Comparison of ENCODE assay signal across 1 cellular context in the genomic region with DNA sequence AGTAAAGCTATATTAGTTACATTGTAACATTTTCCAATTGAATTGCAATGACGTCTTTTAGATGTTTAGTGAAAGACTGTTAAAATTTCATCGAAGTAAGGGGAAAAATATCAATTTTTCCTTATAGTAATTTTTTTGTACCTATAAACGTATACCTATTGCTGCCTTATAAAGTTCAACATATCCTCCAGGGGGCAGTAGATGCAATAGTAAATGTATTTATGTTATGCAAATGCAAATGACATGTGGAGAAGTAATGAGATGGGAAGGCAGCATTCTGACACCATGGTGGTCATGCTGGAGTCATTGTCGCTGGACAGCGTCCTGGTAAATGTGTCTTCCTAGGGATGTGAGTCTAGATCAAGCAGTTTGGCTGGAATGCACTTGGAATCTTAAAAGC.
TF ChIP-seq lines count a peak whose summit lies in the region.

No MANE protein-coding gene starts in this region.

TF ChIP-seq in GM23338, 12 proteins besides CTCF, POLR2A, EP300 and RAD21 (continued from another document):
- TF ChIP-seq, protein P1, sequence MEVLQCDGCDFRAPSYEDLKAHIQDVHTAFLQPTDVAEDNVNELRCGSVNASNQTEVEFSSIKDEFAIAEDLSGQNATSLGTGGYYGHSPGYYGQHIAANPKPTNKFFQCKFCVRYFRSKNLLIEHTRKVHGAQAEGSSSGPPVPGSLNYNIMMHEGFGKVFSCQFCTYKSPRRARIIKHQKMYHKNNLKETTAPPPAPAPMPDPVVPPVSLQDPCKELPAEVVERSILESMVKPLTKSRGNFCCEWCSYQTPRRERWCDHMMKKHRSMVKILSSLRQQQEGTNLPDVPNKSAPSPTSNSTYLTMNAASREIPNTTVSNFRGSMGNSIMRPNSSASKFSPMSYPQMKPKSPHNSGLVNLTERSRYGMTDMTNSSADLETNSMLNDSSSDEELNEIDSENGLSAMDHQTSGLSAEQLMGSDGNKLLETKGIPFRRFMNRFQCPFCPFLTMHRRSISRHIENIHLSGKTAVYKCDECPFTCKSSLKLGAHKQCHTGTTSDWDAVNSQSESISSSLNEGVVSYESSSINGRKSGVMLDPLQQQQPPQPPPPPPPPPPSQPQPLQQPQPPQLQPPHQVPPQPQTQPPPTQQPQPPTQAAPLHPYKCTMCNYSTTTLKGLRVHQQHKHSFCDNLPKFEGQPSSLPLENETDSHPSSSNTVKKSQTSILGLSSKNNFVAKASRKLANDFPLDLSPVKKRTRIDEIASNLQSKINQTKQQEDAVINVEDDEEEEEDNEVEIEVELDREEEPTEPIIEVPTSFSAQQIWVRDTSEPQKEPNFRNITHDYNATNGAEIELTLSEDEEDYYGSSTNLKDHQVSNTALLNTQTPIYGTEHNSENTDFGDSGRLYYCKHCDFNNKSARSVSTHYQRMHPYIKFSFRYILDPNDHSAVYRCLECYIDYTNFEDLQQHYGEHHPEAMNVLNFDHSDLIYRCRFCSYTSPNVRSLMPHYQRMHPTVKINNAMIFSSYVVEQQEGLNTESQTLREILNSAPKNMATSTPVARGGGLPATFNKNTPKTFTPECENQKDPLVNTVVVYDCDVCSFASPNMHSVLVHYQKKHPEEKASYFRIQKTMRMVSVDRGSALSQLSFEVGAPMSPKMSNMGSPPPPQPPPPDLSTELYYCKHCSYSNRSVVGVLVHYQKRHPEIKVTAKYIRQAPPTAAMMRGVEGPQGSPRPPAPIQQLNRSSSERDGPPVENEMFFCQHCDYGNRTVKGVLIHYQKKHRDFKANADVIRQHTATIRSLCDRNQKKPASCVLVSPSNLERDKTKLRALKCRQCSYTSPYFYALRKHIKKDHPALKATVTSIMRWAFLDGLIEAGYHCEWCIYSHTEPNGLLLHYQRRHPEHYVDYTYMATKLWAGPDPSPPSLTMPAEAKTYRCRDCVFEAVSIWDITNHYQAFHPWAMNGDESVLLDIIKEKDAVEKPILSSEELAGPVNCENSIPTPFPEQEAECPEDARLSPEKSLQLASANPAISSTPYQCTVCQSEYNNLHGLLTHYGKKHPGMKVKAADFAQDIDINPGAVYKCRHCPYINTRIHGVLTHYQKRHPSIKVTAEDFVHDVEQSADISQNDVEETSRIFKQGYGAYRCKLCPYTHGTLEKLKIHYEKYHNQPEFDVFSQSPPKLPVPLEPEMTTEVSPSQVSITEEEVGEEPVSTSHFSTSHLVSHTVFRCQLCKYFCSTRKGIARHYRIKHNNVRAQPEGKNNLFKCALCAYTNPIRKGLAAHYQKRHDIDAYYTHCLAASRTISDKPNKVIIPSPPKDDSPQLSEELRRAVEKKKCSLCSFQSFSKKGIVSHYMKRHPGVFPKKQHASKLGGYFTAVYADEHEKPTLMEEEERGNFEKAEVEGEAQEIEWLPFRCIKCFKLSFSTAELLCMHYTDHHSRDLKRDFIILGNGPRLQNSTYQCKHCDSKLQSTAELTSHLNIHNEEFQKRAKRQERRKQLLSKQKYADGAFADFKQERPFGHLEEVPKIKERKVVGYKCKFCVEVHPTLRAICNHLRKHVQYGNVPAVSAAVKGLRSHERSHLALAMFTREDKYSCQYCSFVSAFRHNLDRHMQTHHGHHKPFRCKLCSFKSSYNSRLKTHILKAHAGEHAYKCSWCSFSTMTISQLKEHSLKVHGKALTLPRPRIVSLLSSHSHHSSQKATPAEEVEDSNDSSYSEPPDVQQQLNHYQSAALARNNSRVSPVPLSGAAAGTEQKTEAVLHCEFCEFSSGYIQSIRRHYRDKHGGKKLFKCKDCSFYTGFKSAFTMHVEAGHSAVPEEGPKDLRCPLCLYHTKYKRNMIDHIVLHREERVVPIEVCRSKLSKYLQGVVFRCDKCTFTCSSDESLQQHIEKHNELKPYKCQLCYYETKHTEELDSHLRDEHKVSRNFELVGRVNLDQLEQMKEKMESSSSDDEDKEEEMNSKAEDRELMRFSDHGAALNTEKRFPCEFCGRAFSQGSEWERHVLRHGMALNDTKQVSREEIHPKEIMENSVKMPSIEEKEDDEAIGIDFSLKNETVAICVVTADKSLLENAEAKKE (CRISPR knock-in tag; IDR thresholded peaks at IDR 0.05), result no peak
- no peak for TF ChIP-seq JUNB (IDR thresholded peaks at IDR 0.05; ENCODE audit: unreplicated experiment)
- no peak for TF ChIP-seq ETS1 (IDR thresholded peaks at IDR 0.05)
- TF ChIP-seq POLR2AphosphoS5 (IDR thresholded peaks at IDR 0.05; ENCODE audit: low read depth), result no peak
- TF ChIP-seq, protein P2, sequence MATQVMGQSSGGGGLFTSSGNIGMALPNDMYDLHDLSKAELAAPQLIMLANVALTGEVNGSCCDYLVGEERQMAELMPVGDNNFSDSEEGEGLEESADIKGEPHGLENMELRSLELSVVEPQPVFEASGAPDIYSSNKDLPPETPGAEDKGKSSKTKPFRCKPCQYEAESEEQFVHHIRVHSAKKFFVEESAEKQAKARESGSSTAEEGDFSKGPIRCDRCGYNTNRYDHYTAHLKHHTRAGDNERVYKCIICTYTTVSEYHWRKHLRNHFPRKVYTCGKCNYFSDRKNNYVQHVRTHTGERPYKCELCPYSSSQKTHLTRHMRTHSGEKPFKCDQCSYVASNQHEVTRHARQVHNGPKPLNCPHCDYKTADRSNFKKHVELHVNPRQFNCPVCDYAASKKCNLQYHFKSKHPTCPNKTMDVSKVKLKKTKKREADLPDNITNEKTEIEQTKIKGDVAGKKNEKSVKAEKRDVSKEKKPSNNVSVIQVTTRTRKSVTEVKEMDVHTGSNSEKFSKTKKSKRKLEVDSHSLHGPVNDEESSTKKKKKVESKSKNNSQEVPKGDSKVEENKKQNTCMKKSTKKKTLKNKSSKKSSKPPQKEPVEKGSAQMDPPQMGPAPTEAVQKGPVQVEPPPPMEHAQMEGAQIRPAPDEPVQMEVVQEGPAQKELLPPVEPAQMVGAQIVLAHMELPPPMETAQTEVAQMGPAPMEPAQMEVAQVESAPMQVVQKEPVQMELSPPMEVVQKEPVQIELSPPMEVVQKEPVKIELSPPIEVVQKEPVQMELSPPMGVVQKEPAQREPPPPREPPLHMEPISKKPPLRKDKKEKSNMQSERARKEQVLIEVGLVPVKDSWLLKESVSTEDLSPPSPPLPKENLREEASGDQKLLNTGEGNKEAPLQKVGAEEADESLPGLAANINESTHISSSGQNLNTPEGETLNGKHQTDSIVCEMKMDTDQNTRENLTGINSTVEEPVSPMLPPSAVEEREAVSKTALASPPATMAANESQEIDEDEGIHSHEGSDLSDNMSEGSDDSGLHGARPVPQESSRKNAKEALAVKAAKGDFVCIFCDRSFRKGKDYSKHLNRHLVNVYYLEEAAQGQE (IDR thresholded peaks at IDR 0.05; ENCODE audit: unreplicated experiment), result no peak
- TF ChIP-seq ZNF331 (CRISPR knock-in tag; IDR thresholded peaks at IDR 0.05; ENCODE audit: low read depth), result no peak
TF ChIP-seq in GM23338: peak in this region for 0.
